In the genomic region with DNA sequence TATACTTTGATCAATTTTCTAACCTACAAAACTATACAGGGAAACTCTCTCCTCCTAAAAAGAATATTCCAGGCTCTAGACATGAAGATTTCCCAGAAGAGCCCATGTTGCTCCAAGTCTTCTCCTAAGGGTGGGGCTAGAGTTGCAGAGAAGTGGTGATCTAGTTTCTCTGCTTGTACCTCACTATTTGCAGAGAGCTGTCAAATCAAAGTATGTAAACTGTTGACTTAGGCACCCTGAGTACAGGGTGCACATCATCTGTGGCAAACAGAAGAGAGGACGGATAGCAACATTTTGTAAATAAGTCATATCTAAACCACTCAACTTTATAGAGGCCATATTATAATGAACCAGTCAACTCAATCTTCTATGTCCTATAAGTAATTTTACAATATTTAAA, we compare ENCODE assay signal across 35 cellular contexts.
"Had no signal": no experiment of that assay in that cellular context is flagged by ENCODE, and none has a peak within 500 bp of the region (broad histone marks: within the 10 kb centered on the region; RNA-seq: fewer than 3 reads in every experiment).

No MANE protein-coding gene starts in this region.

- H3K4me1 Mint-ChIP-seq: activated CD8-positive, alpha-beta memory T cell treated with anti-CD3 and anti-CD28 coated beads, Interleukin-2, amount 10 ng/mL, durations not matched to agents 7 days and 5 days; central memory CD8-positive, alpha-beta T cell; T-helper 17 cell had no signal

- H3K36me3 Mint-ChIP-seq: activated CD8-positive, alpha-beta memory T cell treated with anti-CD3 and anti-CD28 coated beads, Interleukin-2, amount 10 ng/mL, durations not matched to agents 7 days and 5 days; activated naive CD8-positive, alpha-beta T cell had no signal

- H3K27me3 ChIP-seq: brain microvascular endothelial cell, dorsolateral prefrontal cortex, esophagus muscularis mucosa, foreskin keratinocyte, gastroesophageal sphincter, heart right ventricle had no signal

- H3K4me3 Mint-ChIP-seq: activated B cell treated with CpG ODN at 0.5 μM for 24 hours; activated CD8-positive, alpha-beta memory T cell treated with anti-CD3 and anti-CD28 coated beads, Interleukin-2, amount 10 ng/mL, durations not matched to agents 7 days and 5 days; activated CD8-positive, alpha-beta T cell treated with anti-CD3 and anti-CD28 coated beads, Interleukin-2, amount 10 ng/mL, durations not matched to agents 7 days and 5 days; activated naive CD8-positive, alpha-beta T cell; activated T-cell treated with anti-CD3 and anti-CD28 coated beads, Interleukin-2, amount 50 U/mL, for 24 hours; activated T-cell treated with anti-CD3 and anti-CD28 coated beads, Interleukin-2, amount 50 U/mL, for 72 hours; central memory CD8-positive, alpha-beta T cell; dendritic cell treated with granulocyte-macrophage colony-stimulating factor and Interleukin-4, amounts not matched to agents 40 ng/mL and 50 ng/mL, for 4 days; T-helper 17 cell; T-helper 2 cell treated with Interferon-gamma antibody and Interleukin-4, amounts not matched to agents 5 μg/mL and 100 μg/mL, for 36 hours had no signal

- H3K27ac ChIP-seq: brain microvascular endothelial cell, coronary artery, dorsolateral prefrontal cortex, esophagus muscularis mucosa, foreskin keratinocyte, gastroesophageal sphincter, heart right ventricle, WERI-Rb-1 had no signal

- DNase-seq: activated B cell treated with CpG ODN at 0.5 μM for 24 hours; activated CD4-positive, alpha-beta T cell treated with anti-CD3 and anti-CD28 coated beads for 48 hours; activated CD4-positive, alpha-beta T cell treated with anti-CD3 and anti-CD28 coated beads, Interleukin-2, amount 50 U/mL, for 1 hour; activated CD4-positive, alpha-beta T cell treated with anti-CD3 and anti-CD28 coated beads, Interleukin-2, amount 50 U/mL, for 48 hours; activated CD8-positive, alpha-beta memory T cell treated with anti-CD3 and anti-CD28 coated beads, Interleukin-2, amount 10 ng/mL, durations not matched to agents 7 days and 5 days; activated CD8-positive, alpha-beta memory T cell treated with anti-CD3 and anti-CD28 coated beads, Interleukin-2, amount 50 U/mL, for 4 hours; activated CD8-positive, alpha-beta T cell treated with anti-CD3 and anti-CD28 coated beads, Interleukin-2, amount 10 ng/mL, durations not matched to agents 7 days and 5 days; activated effector memory CD4-positive, alpha-beta T cell treated with Interleukin-2 at 50 U/mL for 16 hours; activated gamma-delta T cell treated with Interleukin-2 at 50 U/mL for 16 hours; activated naive CD4-positive, alpha-beta T cell treated with anti-CD3 and anti-CD28 coated beads, Interleukin-2, amount 50 U/mL, for 16 hours; activated naive CD4-positive, alpha-beta T cell treated with Interleukin-2 at 50 U/mL for 16 hours; activated T-cell treated with anti-CD3 and anti-CD28 coated beads, Interleukin-2, amount 50 U/mL, for 24 hours; activated T-cell treated with anti-CD3 and anti-CD28 coated beads, Interleukin-2, amount 50 U/mL, for 72 hours; amniotic stem cell; anterior cingulate cortex; brain microvascular endothelial cell; dorsolateral prefrontal cortex; effector memory CD4-positive, alpha-beta T cell; erythroblast; foreskin keratinocyte; heart right ventricle; T-helper 1 cell; T-helper 17 cell; T1000; WERI-Rb-1 had no signal

- H3K4me3 ChIP-seq: coronary artery, dorsolateral prefrontal cortex, esophagus muscularis mucosa, gastroesophageal sphincter, heart right ventricle had no signal

- H3K36me3 ChIP-seq: brain microvascular endothelial cell, esophagus muscularis mucosa, gastroesophageal sphincter, heart right ventricle, WERI-Rb-1 had no signal

- ATAC-seq: activated CD4-positive, CD25-positive, alpha-beta regulatory T cell treated with anti-CD3 and anti-CD28 coated beads, Interleukin-2, amount 50 U/mL, for 24 hours; activated CD8-positive, alpha-beta memory T cell treated with anti-CD3 and anti-CD28 coated beads, Interleukin-2, amount 10 ng/mL, durations not matched to agents 7 days and 5 days; activated CD8-positive, alpha-beta T cell treated with anti-CD3 and anti-CD28 coated beads, Interleukin-2, amount 10 ng/mL, durations not matched to agents 7 days and 5 days; activated T-cell treated with anti-CD3 and anti-CD28 coated beads, Interleukin-2, amount 50 U/mL, for 72 hours; foreskin keratinocyte; gastroesophageal sphincter; heart right ventricle; T-helper 17 cell had no signal

- H3K4me1 ChIP-seq: esophagus muscularis mucosa, foreskin keratinocyte, gastroesophageal sphincter, heart right ventricle had no signal

- H3K9me3 ChIP-seq: esophagus muscularis mucosa, gastroesophageal sphincter had no signal

- FAIRE-seq: astrocyte, bronchial epithelial cell had no signal

- H3K27ac Mint-ChIP-seq: activated B cell treated with CpG ODN at 0.5 μM for 24 hours; activated CD8-positive, alpha-beta memory T cell treated with anti-CD3 and anti-CD28 coated beads, Interleukin-2, amount 10 ng/mL, durations not matched to agents 7 days and 5 days; activated CD8-positive, alpha-beta T cell treated with anti-CD3 and anti-CD28 coated beads, Interleukin-2, amount 10 ng/mL, durations not matched to agents 7 days and 5 days; activated naive CD8-positive, alpha-beta T cell; activated T-cell treated with anti-CD3 and anti-CD28 coated beads, Interleukin-2, amount 50 U/mL, for 24 hours; activated T-cell treated with anti-CD3 and anti-CD28 coated beads, Interleukin-2, amount 50 U/mL, for 72 hours; dendritic cell treated with granulocyte-macrophage colony-stimulating factor and Interleukin-4, amounts not matched to agents 40 ng/mL and 50 ng/mL, for 4 days; T-helper 17 cell; T-helper 2 cell treated with Interferon-gamma antibody and Interleukin-4, amounts not matched to agents 5 μg/mL and 100 μg/mL, for 36 hours had no signal

- H3K27me3 Mint-ChIP-seq: activated B cell treated with CpG ODN at 0.5 μM for 24 hours; activated CD8-positive, alpha-beta memory T cell treated with anti-CD3 and anti-CD28 coated beads, Interleukin-2, amount 10 ng/mL, durations not matched to agents 7 days and 5 days; activated naive CD8-positive, alpha-beta T cell; activated T-cell treated with anti-CD3 and anti-CD28 coated beads, Interleukin-2, amount 50 U/mL, for 24 hours; central memory CD8-positive, alpha-beta T cell; dendritic cell treated with granulocyte-macrophage colony-stimulating factor and Interleukin-4, amounts not matched to agents 40 ng/mL and 50 ng/mL, for 4 days; T-helper 17 cell had no signal
